Comparison of ENCODE assay signal across 19 cellular contexts in the genomic region with DNA sequence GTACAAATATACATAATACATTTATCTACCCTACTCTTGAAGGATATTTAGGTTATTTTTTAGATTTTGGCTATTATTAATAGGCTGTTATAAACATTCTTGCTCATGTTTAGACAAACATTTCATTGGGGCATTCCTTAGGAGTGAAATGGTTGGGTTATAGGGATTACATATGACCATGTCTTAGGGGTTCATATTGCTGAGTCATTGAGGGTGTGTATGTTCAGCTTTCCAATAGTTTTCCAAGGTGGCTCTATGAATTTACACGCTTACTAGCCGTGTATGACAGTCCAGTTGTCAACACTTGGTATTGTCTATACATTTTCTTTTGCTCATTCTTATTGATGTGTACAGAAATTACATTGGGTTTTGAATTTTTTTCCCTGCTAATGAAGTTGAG.
"Had no signal": no experiment of that assay in that cellular context is flagged by ENCODE, and none has a peak within 500 bp of the region (broad histone marks: within the 10 kb centered on the region; RNA-seq: fewer than 3 reads in every experiment).

No MANE protein-coding gene starts in this region.

- H3K27me3 ChIP-seq: Peyer's patch, SJCRH30 had no signal

- ATAC-seq: Right ventricle myocardium inferior, SK-N-SH treated with all-trans-retinoic acid at 6 μM for 48 hours had no signal

- H3K4me1 ChIP-seq: Peyer's patch, SJCRH30 had no signal

- H3K9me3 ChIP-seq: Peyer's patch, SJCRH30 had no signal

- H3K27ac ChIP-seq: Peyer's patch, SJCRH30 had no signal

- H3K4me3 ChIP-seq: Peyer's patch, SJCRH30 had no signal

- H3K36me3 ChIP-seq: Peyer's patch, SJCRH30 had no signal

- DNase-seq: KBM-7, MV-4-11, NCI-H1048, NCI-H1417 treated with DMSO at 0.1 percent for 48 hours, NCI-H146, NCI-H1694 treated with DMSO at 0.1 percent for 48 hours, NCI-H1930, NCI-H2081, NCI-H2171, NCI-H226, NCI-H446, NCI-H524 treated with DMSO at 0.1 percent for 48 hours, NCI-H69, Peyer's patch, SHP77 treated with DMSO at 0.1 percent for 48 hours, SJCRH30, T-helper 1 cell had no signal
